ENCODE assay signal across 8 cellular contexts in the genomic region with DNA sequence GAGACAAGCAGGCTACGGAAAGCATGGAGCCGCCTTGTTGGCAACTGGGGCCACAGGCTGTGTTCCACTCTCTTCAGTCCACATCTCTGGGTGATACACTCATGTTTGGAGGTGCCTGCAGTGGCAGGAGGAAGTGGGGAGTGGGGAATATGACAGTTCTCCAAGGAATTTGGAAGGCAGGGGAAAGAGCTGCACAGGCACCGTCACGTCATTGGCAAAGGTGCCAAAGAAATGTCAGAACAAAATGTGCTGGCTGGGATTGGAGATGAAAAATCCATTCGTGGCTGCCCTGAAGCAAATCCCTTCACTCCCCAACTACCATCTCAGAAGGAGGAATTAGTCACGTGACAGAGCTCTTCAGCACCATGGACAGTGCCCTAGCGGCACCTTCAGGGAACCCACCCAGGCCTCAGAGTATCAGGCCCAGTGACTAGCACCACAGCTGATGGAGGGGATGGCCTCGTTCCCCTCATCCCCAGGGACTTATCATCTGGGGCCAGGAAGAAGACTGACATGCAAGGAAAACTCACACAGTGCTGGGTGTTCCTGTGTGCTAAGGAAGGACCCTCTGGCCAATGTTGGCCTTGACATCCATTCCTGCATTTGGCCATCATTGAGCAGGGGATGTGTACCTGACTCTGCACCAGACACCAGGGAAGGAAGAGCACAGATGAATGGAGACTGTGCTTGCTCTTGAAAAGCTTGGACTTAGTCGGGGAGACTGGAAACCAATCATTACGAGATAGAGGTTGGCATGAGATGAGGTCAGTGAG. TPM values are rescaled to one million over a fixed set of nuclear protein-coding genes. Genes with fewer than 3 reads are reported as not detected.
A peak's percentile ranks its signal among the peaks of the same experiment; 100 is the strongest.
DNase-seq lines count a peak whose midpoint lies in the region; FAIRE-seq and TF ChIP-seq lines count a peak whose summit lies in the region.

No MANE protein-coding gene starts in this region.

- no peak overlapping the region for H3K27ac ChIP-seq in small intestine (ENCODE audit: low read depth in 1 of 2, low read length in 1 of 2)

- no peaks in the 10 kb centered on the region for H3K9me3 ChIP-seq in small intestine (ENCODE audit: control insufficient read depth, low read depth)

- no peaks in the 10 kb centered on the region for H3K27me3 ChIP-seq in small intestine (ENCODE audit: control insufficient read depth in 2 of 2, insufficient read depth in 2 of 2, low read length in 2 of 2)

- H3K27ac Mint-ChIP-seq in activated CD4-positive, alpha-beta memory T cell treated with anti-CD3 and anti-CD28 coated beads, Interleukin-2, amount 10 ng/mL, durations not matched to agents 7 days and 5 days: no peak overlapping the region

- FAIRE-seq in small intestine (lab: Jason Lieb, UNC) (no peak), D721Med (lab: Jason Lieb, UNC) (no peak)

- DNase-seq in A172 (ENCODE audit: low spot score): peak; percentile 64
- peak; percentile 39 for DNase-seq in HuH-7 (ENCODE audit: low spot score)
- DNase-seq in activated CD4-positive, alpha-beta memory T cell treated with anti-CD3 and anti-CD28 coated beads, Interleukin-2, amount 10 ng/mL, durations not matched to agents 7 days and 5 days: peak; percentile 56
- DNase-seq in glomerular endothelial cell (ENCODE audit: extremely low read depth, low read depth, low spot score): peak; percentile 14
- peak; percentile 31 for DNase-seq in small intestine
- DNase-seq in NCI-H774 (lab: John Stamatoyannopoulos, UW): no peak
- DNase-seq in D721Med (ENCODE audit: insufficient read length, low spot score): no peak
- DNase-seq in NCI-H1436 treated with DMSO at 0.1 percent for 48 hours (lab: John Stamatoyannopoulos, UW): no peak

- no peak overlapping the region for H3K4me3 ChIP-seq in small intestine (ENCODE audit: low read depth in 1 of 2, low read length in 2 of 2)

- POLR2A ChIA-PET in activated CD4-positive, alpha-beta memory T cell treated with anti-CD3 and anti-CD28 coated beads, Interleukin-2, amount 10 ng/mL, durations not matched to agents 7 days and 5 days (lab: Charles Lee): no interaction called here

- H3K4me1 Mint-ChIP-seq in activated CD4-positive, alpha-beta memory T cell treated with anti-CD3 and anti-CD28 coated beads, Interleukin-2, amount 10 ng/mL, durations not matched to agents 7 days and 5 days: peaks cover 20% of the 10 kb centered on the region

- 39 to 47% (median 44%) methylated on average over 10 of the region's 10 CpGs for WGBS in small intestine, 3 donors

- no peaks in the 10 kb centered on the region for H3K9me3 Mint-ChIP-seq in activated CD4-positive, alpha-beta memory T cell treated with anti-CD3 and anti-CD28 coated beads, Interleukin-2, amount 10 ng/mL, durations not matched to agents 7 days and 5 days

- H3K4me1 ChIP-seq in small intestine (ENCODE audit: control insufficient read depth in 2 of 2, insufficient read depth in 1 of 2, low read depth in 1 of 2, low read length in 1 of 2): peaks cover 0 to 2% of the 10 kb centered on the region in 2 donors

- no peak overlapping the region for H3K4me3 Mint-ChIP-seq in activated CD4-positive, alpha-beta memory T cell treated with anti-CD3 and anti-CD28 coated beads, Interleukin-2, amount 10 ng/mL, durations not matched to agents 7 days and 5 days

- no peaks in the 10 kb centered on the region for H3K36me3 ChIP-seq in small intestine (ENCODE audit: control insufficient read depth in 2 of 2, insufficient read depth in 2 of 2, low read length in 2 of 2)

- no peak for TF ChIP-seq CTCF in D721Med (IDR thresholded peaks at IDR 0.05; ENCODE audit: insufficient read depth, missing control alignments)

- CTCF ChIA-PET in activated CD4-positive, alpha-beta memory T cell treated with anti-CD3 and anti-CD28 coated beads, Interleukin-2, amount 10 ng/mL, durations not matched to agents 7 days and 5 days (lab: Charles Lee): interaction anchor here (0.6 to 3.8 kb wide), 4 partner anchors 13 to 171 kb away, joined by 3 to 13 read pairs (median 4); no protein-coding TSS in a partner anchor

- H3K27me3 Mint-ChIP-seq in activated CD4-positive, alpha-beta memory T cell treated with anti-CD3 and anti-CD28 coated beads, Interleukin-2, amount 10 ng/mL, durations not matched to agents 7 days and 5 days: peaks cover 36% of the 10 kb centered on the region

- H3K36me3 Mint-ChIP-seq in activated CD4-positive, alpha-beta memory T cell treated with anti-CD3 and anti-CD28 coated beads, Interleukin-2, amount 10 ng/mL, durations not matched to agents 7 days and 5 days (ENCODE audit: low read depth): no peaks in the 10 kb centered on the region

RNA-seq across cellular contexts. Expression of a gene that starts 48.5 kb away (rescaled TPM):
- total RNA-seq in A172 (2014; rRNA removed; shearing (Covaris generic)): 7.6 and 10.1 TPM in 2 replicates
- under 1 TPM; 0.78 to 0.85 TPM for total RNA-seq in activated CD4-positive, alpha-beta memory T cell treated with anti-CD3 and anti-CD28 coated beads, Interleukin-2, amount 10 ng/mL, durations not matched to agents 7 days and 5 days
- total RNA-seq in glomerular endothelial cell: 4.8 and 7.6 TPM in 2 replicates
- 1 to 10 TPM in 2 of 3 donors, under 1 TPM in 1; 0.45 to 4.8 (median 1.6) TPM for polyA plus RNA-seq in small intestine

Comparison
In these comparisons a context has a peak if more than half of its experiments do, and no peak if none do; other contexts are left out.
1. DNase-seq: peak in A172 (single experiment), HuH-7 (single experiment), activated CD4-positive, alpha-beta memory T cell treated with anti-CD3 and anti-CD28 coated beads, Interleukin-2, amount 10 ng/mL, durations not matched to agents 7 days and 5 days (single experiment), glomerular endothelial cell (single experiment) and small intestine (single experiment); none in NCI-H774 (single experiment), D721Med (single experiment) and NCI-H1436 treated with DMSO at 0.1 percent for 48 hours (single experiment).